26 cellular contexts compared by ENCODE assay signal in genomic region chr3:60829058-60829457, GRCh38.
"Had no signal": no experiment of that assay in that cellular context is flagged by ENCODE, and none has a peak within 500 bp of the region (broad histone marks: within the 10 kb centered on the region; RNA-seq: fewer than 3 reads in every experiment).

No MANE protein-coding gene starts in this region.

- H3K4me3 ChIP-seq: left ventricle myocardium inferior, lung, smooth muscle cell, stomach, tibial artery, upper lobe of right lung had no signal

- H3K27ac Mint-ChIP-seq: activated naive CD8-positive, alpha-beta T cell; naive B cell; nephron progenitor cell; stimulated activated memory B cell treated with anti-CD40 and anti-IgM and Interleukin-4, amounts not matched to agents 10 μg/mL and 1 μg/mL and 100 μg/mL, for 72 hours had no signal

- H3K4me3 Mint-ChIP-seq: activated naive CD8-positive, alpha-beta T cell; naive B cell; nephron progenitor cell; stimulated activated memory B cell treated with anti-CD40 and anti-IgM and Interleukin-4, amounts not matched to agents 10 μg/mL and 1 μg/mL and 100 μg/mL, for 72 hours had no signal

- H3K27me3 Mint-ChIP-seq: activated naive CD8-positive, alpha-beta T cell; naive B cell; stimulated activated memory B cell treated with anti-CD40 and anti-IgM and Interleukin-4, amounts not matched to agents 10 μg/mL and 1 μg/mL and 100 μg/mL, for 72 hours had no signal

- H3K36me3 ChIP-seq: left ventricle myocardium inferior, neutrophil, stomach, tibial artery, upper lobe of right lung, WERI-Rb-1 had no signal

- DNase-seq: activated CD4-positive, alpha-beta T cell treated with anti-CD3 and anti-CD28 coated beads for 48 hours; activated CD4-positive, alpha-beta T cell treated with anti-CD3 and anti-CD28 coated beads, Interleukin-2, amount 50 U/mL, for 48 hours; activated CD8-positive, alpha-beta memory T cell treated with anti-CD3 and anti-CD28 coated beads for 24 hours; activated effector memory CD4-positive, alpha-beta T cell treated with Interleukin-2 at 50 U/mL for 16 hours; activated naive CD4-positive, alpha-beta T cell treated with Interleukin-2 at 50 U/mL for 16 hours; anterior cingulate cortex; dermis blood vessel endothelial cell; effector CD4-positive, alpha-beta T cell; left ventricle myocardium inferior; naive B cell; nephron progenitor cell; retina; stimulated activated CD4-positive, alpha-beta T cell treated with anti-CD3 and anti-CD28 coated beads, Interleukin-1b, Interleukin-23, amount 100 ng/mL, for 48 hours; stimulated activated CD4-positive, alpha-beta T cell treated with anti-CD3 and anti-CD28 coated beads, Interleukin-4, amount 100 ng/mL, for 4 hours; stimulated activated CD8-positive, alpha-beta memory T cell treated with anti-CD3 and anti-CD28 coated beads, Interleukin-4, amount 100 ng/mL, for 48 hours; stomach; T1000; tibial artery; upper lobe of right lung; WERI-Rb-1 had no signal

- H3K4me1 Mint-ChIP-seq: naive B cell; nephron progenitor cell; stimulated activated memory B cell treated with anti-CD40 and anti-IgM and Interleukin-4, amounts not matched to agents 10 μg/mL and 1 μg/mL and 100 μg/mL, for 72 hours had no signal

- H3K27me3 ChIP-seq: neutrophil, stomach, tibial artery, upper lobe of right lung had no signal

- H3K9me3 ChIP-seq: left ventricle myocardium inferior, neutrophil, tibial artery had no signal

- H3K27ac ChIP-seq: left ventricle myocardium inferior, neutrophil, stomach, tibial artery, upper lobe of right lung, WERI-Rb-1 had no signal

- ATAC-seq: activated CD4-positive, CD25-positive, alpha-beta regulatory T cell treated with anti-CD3 and anti-CD28 coated beads, Interleukin-2, amount 50 U/mL, for 24 hours; stimulated activated memory B cell treated with anti-CD40 and anti-IgM and Interleukin-4, amounts not matched to agents 10 μg/mL and 1 μg/mL and 100 μg/mL, for 72 hours; upper lobe of right lung had no signal

- H3K4me1 ChIP-seq: left ventricle myocardium inferior, stomach, tibial artery, upper lobe of right lung had no signal
